8 cellular contexts compared by ENCODE assay signal in the genomic region with DNA sequence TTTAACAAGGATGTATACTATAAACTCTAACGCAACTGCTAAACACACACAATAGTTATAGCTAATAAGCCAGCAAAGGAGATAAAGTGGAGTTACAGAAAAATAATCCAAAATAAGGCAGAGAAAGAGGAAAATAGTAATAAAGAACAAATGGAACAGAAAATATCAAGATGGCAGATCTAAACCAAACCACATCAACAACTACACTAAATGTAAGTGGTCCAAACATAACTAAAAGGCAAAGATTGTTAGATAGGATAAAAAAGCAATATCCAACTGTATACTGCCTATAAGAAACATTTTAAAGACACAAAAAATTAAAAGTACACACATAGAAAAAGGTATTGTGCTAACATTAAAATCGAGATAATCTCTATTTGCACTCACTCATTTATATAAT. TPM values are rescaled to one million over a fixed set of nuclear protein-coding genes. Genes with fewer than 3 reads are reported as not detected.
"Had no signal": no experiment of that assay in that cellular context is flagged by ENCODE, and none has a peak within 500 bp of the region (broad histone marks: within the 10 kb centered on the region; RNA-seq: fewer than 3 reads in every experiment).

No MANE protein-coding gene starts in this region.

- FAIRE-seq: HepG2, HTR-8/SVneo had no signal

- H3K4me3 Mint-ChIP-seq: IgD-negative memory B cell had no signal

- H3K27ac ChIP-seq: HL-60 had no signal

- DNase-seq: IMR-90, KBM-7 had no signal

- ATAC-seq: HepG2 had no signal

RNA-seq across cellular contexts. Expression of a gene that starts 5.6 kb away (rescaled TPM):
- total RNA-seq: HepG2, HT-29, HT1080, IMR-90 had no signal
- polyA plus RNA-seq: HepG2, IMR-90 had no signal
